Comparison of ENCODE assay signal across 17 cellular contexts in the genomic region with DNA sequence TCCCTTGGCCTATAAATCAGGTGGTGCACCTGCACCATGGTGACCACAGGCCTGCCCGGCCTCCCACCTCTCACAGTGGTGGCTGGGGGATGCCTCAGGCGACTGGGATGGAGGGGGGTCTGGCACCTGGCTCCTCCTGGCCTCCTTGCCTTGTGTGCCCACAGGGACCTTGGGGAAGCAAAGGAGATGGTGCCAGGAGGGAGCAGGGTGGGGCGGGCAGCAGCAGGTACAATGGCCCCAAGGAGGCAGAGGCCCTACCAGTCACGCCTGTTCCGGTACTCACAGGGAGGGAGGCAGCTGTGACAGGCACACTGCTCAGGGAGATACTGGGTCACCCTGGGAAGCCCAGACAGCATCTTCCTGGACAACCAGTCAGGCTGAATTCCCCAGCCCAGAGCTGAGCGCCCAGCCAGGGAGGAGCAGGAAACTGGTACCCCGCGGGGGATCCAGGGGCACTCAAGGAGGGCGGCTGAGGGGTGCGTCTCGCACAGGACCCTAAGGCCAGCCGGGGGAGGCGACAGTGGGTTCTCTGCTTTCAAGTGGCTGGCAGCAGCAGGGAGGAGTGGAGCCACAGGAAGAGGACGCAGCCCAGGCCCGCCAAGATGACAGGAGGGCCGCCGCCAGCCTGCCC. TPM values are rescaled to one million over a fixed set of nuclear protein-coding genes. Genes with fewer than 3 reads are reported as not detected.
A peak's percentile ranks its signal among the peaks of the same experiment; 100 is the strongest.
DNase-seq lines count a peak whose midpoint lies in the region; ATAC-seq and TF ChIP-seq lines count a peak whose summit lies in the region.
"Had no signal": no experiment of that assay in that cellular context is flagged by ENCODE, and none has a peak within 500 bp of the region (broad histone marks: within the 10 kb centered on the region; RNA-seq: fewer than 3 reads in every experiment).

No MANE protein-coding gene starts in this region.

- peak; percentile 16 for ATAC-seq in stimulated activated naive CD8-positive, alpha-beta T cell treated with anti-CD3 and anti-CD28 coated beads, Interleukin-15, amount 100 ng/mL, for 72 hours
- ATAC-seq in stimulated activated naive CD8-positive, alpha-beta T cell treated with anti-CD3 and anti-CD28 coated beads, Interleukin-15, Interleukin-2, amounts not matched to agents 100 U/mL and 50 U/mL, for 24 hours: no peak
- ATAC-seq: CD8-positive, alpha-beta T cell; HepG2 had no signal

- no peaks in the 10 kb centered on the region for H3K79me2 ChIP-seq in osteoblast (ENCODE audit: insufficient read depth, low read length)

- no peak overlapping the region for H3K4me2 ChIP-seq in osteoblast (ENCODE audit: insufficient read depth, low read length)
- H3K4me2 ChIP-seq: BLaER1 treated with 17β-estradiol and CSF1 and Interleukin-3, amounts not matched to agents 10 nM and 100 nM had no signal

- H2AFZ ChIP-seq in osteoblast (ENCODE audit: low read length): no peak overlapping the region

- no peaks in the 10 kb centered on the region for H4K20me1 ChIP-seq in osteoblast (ENCODE audit: insufficient read depth, low read length)

- no peaks in the 10 kb centered on the region for H3K4me1 Mint-ChIP-seq in stimulated activated naive CD8-positive, alpha-beta T cell treated with anti-CD3 and anti-CD28 coated beads, Interleukin-15, amount 100 ng/mL, for 72 hours
- H3K4me1 Mint-ChIP-seq in activated T-helper 2 cell treated with anti-CD3 and anti-CD28 coated beads, Interferon-gamma antibody, Interleukin-2, Interleukin-4, amounts not matched to agents 10 μg/mL and 5 μg/mL and 100 μg/mL, durations not matched to agents 14 hours and 24 hours and 36 hours (ENCODE audit: low read depth): no peaks in the 10 kb centered on the region
- H3K4me1 Mint-ChIP-seq: B cell, H9 had no signal

- H3K27me3 ChIP-seq in osteoblast (ENCODE audit: insufficient read depth, low read length): no peaks in the 10 kb centered on the region

- TF ChIP-seq CTCF in osteoblast (IDR thresholded peaks at IDR 0.05; ENCODE audit: extremely low read depth, low read depth, low read length) (no peak), lower leg skin (IDR thresholded peaks at IDR 0.05) (no peak)

- WGBS in lower leg skin, 2 donors: 87 to 92% methylated on average over 11 to 17 of the region's 17 CpGs

- intact Hi-C loops in lower leg skin (cut with DNase I; ENCODE audit: low total_unique reads): no loop called here
- intact Hi-C loops in activated T-helper 2 cell treated with anti-CD3 and anti-CD28 coated beads, Interferon-gamma antibody, Interleukin-2, Interleukin-4, amounts not matched to agents 10 μg/mL and 5 μg/mL and 100 μg/mL, durations not matched to agents 14 hours and 24 hours and 36 hours (cut with micrococcal nuclease): no loop called here

- DNase-seq in stimulated activated naive CD8-positive, alpha-beta T cell treated with anti-CD3 and anti-CD28 coated beads, Interleukin-15, amount 100 ng/mL, for 72 hours: no peak
- no peak for DNase-seq in stimulated activated naive CD8-positive, alpha-beta T cell treated with anti-CD3 and anti-CD28 coated beads, Interleukin-15, Interleukin-2, amounts not matched to agents 100 U/mL and 50 U/mL, for 24 hours
- DNase-seq in left kidney (ENCODE audit: low read depth, low spot score): peak; percentile 18
- peak; percentile 84 for DNase-seq in osteoblast (ENCODE audit: insufficient read length, low spot score, missing footprints)
- no peak for DNase-seq in HuH-7 (ENCODE audit: low spot score)
- DNase-seq in lower leg skin (ENCODE audit: low spot score in 2 of 2): no peak
- DNase-seq in activated T-helper 2 cell treated with anti-CD3 and anti-CD28 coated beads, Interferon-gamma antibody, Interleukin-2, Interleukin-4, amounts not matched to agents 10 μg/mL and 5 μg/mL and 100 μg/mL, durations not matched to agents 14 hours and 24 hours and 36 hours (ENCODE audit: low spot score): no peak
- DNase-seq: Calu3; CD8-positive, alpha-beta T cell; DMS79 treated with DMSO at 0.1 percent for 48 hours; GF-D8; GOT3; H9 had no signal

- peaks cover 7% of the 10 kb centered on the region for H3K36me3 Mint-ChIP-seq in activated T-helper 2 cell treated with anti-CD3 and anti-CD28 coated beads, Interferon-gamma antibody, Interleukin-2, Interleukin-4, amounts not matched to agents 10 μg/mL and 5 μg/mL and 100 μg/mL, durations not matched to agents 14 hours and 24 hours and 36 hours (ENCODE audit: low read depth)

- no peak for TF ChIP-seq POLR2A in lower leg skin (IDR thresholded peaks at IDR 0.05)

- no peaks in the 10 kb centered on the region for H3K4me1 ChIP-seq in osteoblast (ENCODE audit: insufficient read depth, low read length)

- no peak overlapping the region for H3K4me3 ChIP-seq in osteoblast (ENCODE audit: insufficient read depth, low read length)
- H3K4me3 ChIP-seq in lower leg skin (ENCODE audit: low read depth, poor library complexity, severe bottlenecking): no peak overlapping the region
- H3K4me3 ChIP-seq: BLaER1 treated with 17β-estradiol and CSF1 and Interleukin-3, amounts not matched to agents 10 nM and 100 nM had no signal

- no peaks in the 10 kb centered on the region for H3K9me3 ChIP-seq in osteoblast (ENCODE audit: low read depth, low read length)

- no peaks in the 10 kb centered on the region for H3K27me3 Mint-ChIP-seq in stimulated activated naive CD8-positive, alpha-beta T cell treated with anti-CD3 and anti-CD28 coated beads, Interleukin-15, amount 100 ng/mL, for 72 hours
- no peaks in the 10 kb centered on the region for H3K27me3 Mint-ChIP-seq in activated T-helper 2 cell treated with anti-CD3 and anti-CD28 coated beads, Interferon-gamma antibody, Interleukin-2, Interleukin-4, amounts not matched to agents 10 μg/mL and 5 μg/mL and 100 μg/mL, durations not matched to agents 14 hours and 24 hours and 36 hours (ENCODE audit: low read depth)
- H3K27me3 Mint-ChIP-seq: B cell had no signal

- no peak overlapping the region for H3K27ac ChIP-seq in osteoblast (ENCODE audit: low read depth, low read length)
- H3K27ac ChIP-seq: BLaER1 treated with 17β-estradiol and CSF1 and Interleukin-3, amounts not matched to agents 10 nM and 100 nM had no signal

- H3K27ac Mint-ChIP-seq in stimulated activated naive CD8-positive, alpha-beta T cell treated with anti-CD3 and anti-CD28 coated beads, Interleukin-15, amount 100 ng/mL, for 72 hours: peak overlapping the region in 1 of 2 donors; percentile 87
- no peak overlapping the region for H3K27ac Mint-ChIP-seq in activated T-helper 2 cell treated with anti-CD3 and anti-CD28 coated beads, Interferon-gamma antibody, Interleukin-2, Interleukin-4, amounts not matched to agents 10 μg/mL and 5 μg/mL and 100 μg/mL, durations not matched to agents 14 hours and 24 hours and 36 hours
- H3K27ac Mint-ChIP-seq: B cell; CD8-positive, alpha-beta T cell had no signal

- H3K4me3 Mint-ChIP-seq in stimulated activated naive CD8-positive, alpha-beta T cell treated with anti-CD3 and anti-CD28 coated beads, Interleukin-15, amount 100 ng/mL, for 72 hours: no peak overlapping the region
- H3K4me3 Mint-ChIP-seq in activated T-helper 2 cell treated with anti-CD3 and anti-CD28 coated beads, Interferon-gamma antibody, Interleukin-2, Interleukin-4, amounts not matched to agents 10 μg/mL and 5 μg/mL and 100 μg/mL, durations not matched to agents 14 hours and 24 hours and 36 hours (ENCODE audit: low read depth): no peak overlapping the region
- H3K4me3 Mint-ChIP-seq: B cell; CD8-positive, alpha-beta T cell; H9 had no signal

- no peaks in the 10 kb centered on the region for H3K9me3 Mint-ChIP-seq in stimulated activated naive CD8-positive, alpha-beta T cell treated with anti-CD3 and anti-CD28 coated beads, Interleukin-15, amount 100 ng/mL, for 72 hours
- no peaks in the 10 kb centered on the region for H3K9me3 Mint-ChIP-seq in activated T-helper 2 cell treated with anti-CD3 and anti-CD28 coated beads, Interferon-gamma antibody, Interleukin-2, Interleukin-4, amounts not matched to agents 10 μg/mL and 5 μg/mL and 100 μg/mL, durations not matched to agents 14 hours and 24 hours and 36 hours
- H3K9me3 Mint-ChIP-seq: CD8-positive, alpha-beta T cell had no signal

- H3K36me3 ChIP-seq in osteoblast (ENCODE audit: insufficient read depth, low read length): no peaks in the 10 kb centered on the region

RNA-seq across cellular contexts. Expression of gene TREX2, which starts 1.2 kb away (rescaled TPM):
- total RNA-seq in osteoblast (3.3 and 3.5 TPM in 2 replicates), lower leg skin (100 to 1,000 TPM in 2 of 4 donors, 10 to 100 TPM in 2; 76.4 to 129 (median 112) TPM)
- 0.94 and 1.1 TPM in 2 replicates for total RNA-seq in activated T-helper 2 cell treated with anti-CD3 and anti-CD28 coated beads, Interferon-gamma antibody, Interleukin-2, Interleukin-4, amounts not matched to agents 10 μg/mL and 5 μg/mL and 100 μg/mL, durations not matched to agents 14 hours and 24 hours and 36 hours

RNA-seq across cellular contexts. Expression of gene HAUS7, which starts 23.3 kb away (rescaled TPM):
- total RNA-seq in osteoblast (8.3 and 14.1 TPM in 2 replicates), lower leg skin (10 to 100 TPM in 3 of 4 donors, 1 to 10 TPM in 1; 2.7 to 24.2 (median 13.6) TPM)
- 58.2 and 62.0 TPM in 2 replicates for total RNA-seq in activated T-helper 2 cell treated with anti-CD3 and anti-CD28 coated beads, Interferon-gamma antibody, Interleukin-2, Interleukin-4, amounts not matched to agents 10 μg/mL and 5 μg/mL and 100 μg/mL, durations not matched to agents 14 hours and 24 hours and 36 hours

RNA-seq across cellular contexts. Expression of gene ZFP92, which starts 35.8 kb away (rescaled TPM):
- total RNA-seq in osteoblast (under 0.01 TPM in 1 of 2 replicates, not detected in the other), lower leg skin (under 1 TPM in 3 of 4 donors, not detected in 1; 0.08 to 0.68 (median 0.20) TPM)
- 1.8 and 2.1 TPM in 2 replicates for total RNA-seq in activated T-helper 2 cell treated with anti-CD3 and anti-CD28 coated beads, Interferon-gamma antibody, Interleukin-2, Interleukin-4, amounts not matched to agents 10 μg/mL and 5 μg/mL and 100 μg/mL, durations not matched to agents 14 hours and 24 hours and 36 hours

RNA-seq across cellular contexts. Expression of gene PNMA6E, which starts 45.9 kb away (rescaled TPM):
- total RNA-seq in osteoblast (not detected in 2 replicates), lower leg skin (under 1 TPM in 2 of 4 donors, not detected in 2; 0.13 to 0.20 TPM)
- not detected in 2 replicates for total RNA-seq in activated T-helper 2 cell treated with anti-CD3 and anti-CD28 coated beads, Interferon-gamma antibody, Interleukin-2, Interleukin-4, amounts not matched to agents 10 μg/mL and 5 μg/mL and 100 μg/mL, durations not matched to agents 14 hours and 24 hours and 36 hours
- total RNA-seq: A172; B cell; Calu3; CD8-positive, alpha-beta T cell; H9; HepG2 had no signal

RNA-seq across cellular contexts. Expression of gene BGN, which starts 47.7 kb away (rescaled TPM):
- total RNA-seq in osteoblast (139 and 210 TPM in 2 replicates), lower leg skin (10 to 100 TPM; 18.1 to 34.2 (median 22.8) TPM)
- total RNA-seq in activated T-helper 2 cell treated with anti-CD3 and anti-CD28 coated beads, Interferon-gamma antibody, Interleukin-2, Interleukin-4, amounts not matched to agents 10 μg/mL and 5 μg/mL and 100 μg/mL, durations not matched to agents 14 hours and 24 hours and 36 hours: not detected in 2 replicates
- total RNA-seq: A172; B cell; Calu3; CD8-positive, alpha-beta T cell had no signal

Comparison
In these comparisons a context has a peak if more than half of its experiments do, and no peak if none do; other contexts are left out.
1. DNase-seq: peak in left kidney (single experiment) and osteoblast (single experiment); none in stimulated activated naive CD8-positive, alpha-beta T cell treated with anti-CD3 and anti-CD28 coated beads, Interleukin-15, amount 100 ng/mL, for 72 hours (0 of 2), stimulated activated naive CD8-positive, alpha-beta T cell treated with anti-CD3 and anti-CD28 coated beads, Interleukin-15, Interleukin-2, amounts not matched to agents 100 U/mL and 50 U/mL, for 24 hours (single experiment), HuH-7 (single experiment), lower leg skin (0 of 2) and activated T-helper 2 cell treated with anti-CD3 and anti-CD28 coated beads, Interferon-gamma antibody, Interleukin-2, Interleukin-4, amounts not matched to agents 10 μg/mL and 5 μg/mL and 100 μg/mL, durations not matched to agents 14 hours and 24 hours and 36 hours (single experiment).
2. RNA of gene TREX2, which starts 1.2 kb away (total RNA-seq): 76.4 to 129 TPM in lower leg skin; 3.3 to 3.5 TPM in osteoblast and 0.94 to 1.1 TPM in activated T-helper 2 cell treated with anti-CD3 and anti-CD28 coated beads, Interferon-gamma antibody, Interleukin-2, Interleukin-4, amounts not matched to agents 10 μg/mL and 5 μg/mL and 100 μg/mL, durations not matched to agents 14 hours and 24 hours and 36 hours; every median in the first group is over 10 times any median in the second.